In genomic region chr5:95731571-95732554, GRCh38 we compare ENCODE assay signal across 9 cellular contexts. TPM values are rescaled to one million over a fixed set of nuclear protein-coding genes. Genes with fewer than 3 reads are reported as not detected.
DNase-seq lines count a peak whose midpoint lies in the region; ATAC-seq and TF ChIP-seq lines count a peak whose summit lies in the region.
"Had no signal": no experiment of that assay in that cellular context is flagged by ENCODE, and none has a peak within 500 bp of the region (broad histone marks: within the 10 kb centered on the region; RNA-seq: fewer than 3 reads in every experiment).

No MANE protein-coding gene starts in this region.

- H3K36me3 ChIP-seq in body of pancreas (replicated peaks in 1 of 2; ENCODE audit: insufficient read depth in 1 of 2, low read depth in 2 of 2) (no peaks in the 10 kb centered on the region), skeletal muscle tissue (ENCODE audit: control insufficient read depth in 3 of 3, insufficient read depth in 3 of 3, low read length in 3 of 3) (no peaks in the 10 kb centered on the region)

- TF ChIP-seq CTCF in body of pancreas (IDR thresholded peaks at IDR 0.05) = no peak

- TF ChIP-seq POLR2A in GM19193 (IDR thresholded peaks at IDR 0.05; ENCODE audit: extremely low read depth, insufficient read depth, insufficient read length) = peak; percentile 1
- peak in 2 of 3 donors; percentile 39 to 48 for TF ChIP-seq POLR2A in body of pancreas (IDR thresholded peaks at IDR 0.05)

- H3K4me3 ChIP-seq in body of pancreas (peak overlapping the region; percentile 75 to 86), skeletal muscle tissue (ENCODE audit: low read length in 3 of 3) (peak overlapping the region; percentile 90 to 96 (median 92))

- no peaks in the 10 kb centered on the region for H3K27me3 ChIP-seq in body of pancreas
- H3K27me3 ChIP-seq in skeletal muscle tissue (ENCODE audit: control insufficient read depth in 3 of 3, insufficient read depth in 3 of 3, low read length in 3 of 3) = no peaks in the 10 kb centered on the region

- H3K9me3 ChIP-seq in body of pancreas (no peaks in the 10 kb centered on the region), skeletal muscle tissue (ENCODE audit: control insufficient read depth in 3 of 3, low read length in 3 of 3) (no peaks in the 10 kb centered on the region)

- WGBS in body of pancreas, 2 donors = 1% methylated on average over 17 to 64 of the region's 64 CpGs

- DNase-seq in C1 segment of cervical spinal cord (lab: John Stamatoyannopoulos, UW) (peak in 13 of 14 donors; percentile 27 to 77 (median 61)), SK-N-DZ (ENCODE audit: low spot score) (peak; percentile 67), body of pancreas (peak; percentile 54 to 61 (median 57)), iPS-NIHi7 (ENCODE audit: extremely low spot score) (peak; percentile 30), germinal center (ENCODE audit: low spot score) (no peak)

- H3K9ac ChIP-seq in skeletal muscle tissue (ENCODE audit: low read depth in 1 of 3, low read length in 3 of 3) = peak overlapping the region; percentile 86 to 93 (median 92)

- ATAC-seq in HG03354 (IDR thresholded peaks at IDR 0.05; ENCODE audit: poor library complexity, severe bottlenecking, unreplicated experiment) (peak; percentile 40), body of pancreas (peak; percentile 5)

- H3K27ac ChIP-seq in body of pancreas = peak overlapping the region; percentile 97 to 99 (median 98)
- H3K27ac ChIP-seq in skeletal muscle tissue (ENCODE audit: low read depth, low read length) = peak overlapping the region; percentile 92

- intact Hi-C loops in body of pancreas (cut with DNase I) = loop anchor here (10.0 kb wide), 1 partner anchor 67 kb away; no protein-coding TSS in a partner anchor

- H3K4me1 ChIP-seq in body of pancreas (peaks cover 69% of the 10 kb centered on the region), skeletal muscle tissue (ENCODE audit: control insufficient read depth in 3 of 3, insufficient read depth in 3 of 3, low read length in 3 of 3) (peaks cover 17 to 30% (median 19%) of the 10 kb centered on the region in 3 donors)

RNA-seq across cellular contexts. Expression of gene RHOBTB3, which starts 0.7 kb away (rescaled TPM):
- polyA plus RNA-seq in SK-N-DZ (2014; cell fraction: cytosol; rRNA removed) = 89.6 and 96.2 TPM in 2 replicates
- polyA plus RNA-seq in SK-N-DZ (2014; cell fraction: nucleus; rRNA removed) = 41.6 and 42.1 TPM in 2 replicates
- total RNA-seq in body of pancreas (100 to 1,000 TPM; 153 to 196 TPM), skeletal muscle tissue (640 TPM)

RNA-seq across cellular contexts. Expression of gene SPATA9, which starts 49.1 kb away (rescaled TPM):
- 0.27 TPM in 1 of 2 replicates, not detected in the other for polyA plus RNA-seq in SK-N-DZ (2014; cell fraction: cytosol; rRNA removed)
- not detected in 2 replicates for polyA plus RNA-seq in SK-N-DZ (2014; cell fraction: nucleus; rRNA removed)
- total RNA-seq in body of pancreas (not detected), skeletal muscle tissue (1.0 TPM)
- total RNA-seq: T-helper 2 cell treated with Interferon-gamma antibody and Interleukin-4, amounts not matched to agents 100 ng/mL and 5 ng/mL, for 36 hours had no signal
